Comparison of ENCODE assay signal across 31 cellular contexts in the genomic region with DNA sequence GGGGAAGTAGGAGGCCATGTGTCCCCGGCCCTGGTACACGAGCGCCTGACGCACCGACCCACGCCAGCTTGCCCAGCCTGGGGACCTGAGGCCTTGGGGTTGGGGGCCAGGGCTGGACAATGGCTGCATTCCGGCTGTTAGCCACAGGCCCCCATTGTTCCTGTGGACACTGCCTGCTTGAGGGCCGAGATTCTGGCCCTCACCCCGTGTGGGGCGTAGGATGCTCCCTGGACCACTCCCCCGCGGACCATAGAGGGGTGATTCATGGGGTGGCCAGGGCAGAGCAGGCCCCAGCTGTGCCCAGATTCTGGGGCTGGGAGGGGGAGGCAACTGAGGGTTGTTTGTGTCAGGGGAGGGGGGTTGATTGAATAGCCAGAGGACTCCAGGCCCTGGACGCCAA. TPM values are rescaled to one million over a fixed set of nuclear protein-coding genes. Genes with fewer than 3 reads are reported as not detected.
"Had no signal": no experiment of that assay in that cellular context is flagged by ENCODE, and none has a peak within 500 bp of the region (broad histone marks: within the 10 kb centered on the region; RNA-seq: fewer than 3 reads in every experiment).

No MANE protein-coding gene starts in this region.

- H3K9me3 ChIP-seq: ascending aorta, breast epithelium, colonic mucosa had no signal

- H3K4me1 ChIP-seq: colonic mucosa had no signal

- H3K36me3 ChIP-seq: ascending aorta, breast epithelium, cardiac muscle cell, colonic mucosa, WERI-Rb-1 had no signal

- H3K27ac ChIP-seq: ascending aorta, breast epithelium, cardiac muscle cell, colonic mucosa, WERI-Rb-1 had no signal

- H3K4me3 ChIP-seq: ascending aorta, breast epithelium, cardiac muscle cell, colonic mucosa had no signal

- H3K27me3 ChIP-seq: ascending aorta, breast epithelium, cardiac muscle cell had no signal

- ATAC-seq: activated CD4-positive, alpha-beta T cell treated with anti-CD3 and anti-CD28 coated beads for 36 hours; activated CD4-positive, CD25-positive, alpha-beta regulatory T cell treated with anti-CD3 and anti-CD28 coated beads, Interleukin-2, amount 50 U/mL, for 24 hours; activated CD8-positive, alpha-beta memory T cell treated with anti-CD3 and anti-CD28 coated beads, Interleukin-2, amount 10 ng/mL, durations not matched to agents 7 days and 5 days; activated CD8-positive, alpha-beta T cell treated with anti-CD3 and anti-CD28 coated beads, Interleukin-2, amount 10 ng/mL, durations not matched to agents 7 days and 5 days; esophagus mucosa; T-helper 17 cell had no signal

- DNase-seq: activated B cell treated with CpG ODN at 0.5 μM for 24 hours; activated CD4-positive, alpha-beta memory T cell treated with anti-CD3 and anti-CD28 coated beads for 36 hours; activated CD4-positive, alpha-beta T cell treated with anti-CD3 and anti-CD28 coated beads for 36 hours; activated CD4-positive, alpha-beta T cell treated with anti-CD3 and anti-CD28 coated beads, Interleukin-2, amount 10 ng/mL, durations not matched to agents 24 days and 14 days; activated CD8-positive, alpha-beta memory T cell treated with anti-CD3 and anti-CD28 coated beads, Interleukin-2, amount 10 ng/mL, durations not matched to agents 7 days and 5 days; activated CD8-positive, alpha-beta memory T cell treated with anti-CD3 and anti-CD28 coated beads, Interleukin-2, amount 50 U/mL, for 4 hours; activated CD8-positive, alpha-beta T cell treated with anti-CD3 and anti-CD28 coated beads, Interleukin-2, amount 10 ng/mL, durations not matched to agents 7 days and 5 days; activated gamma-delta T cell treated with Interleukin-2 at 50 U/mL for 16 hours; activated naive CD4-positive, alpha-beta T cell treated with anti-CD3 and anti-CD28 coated beads, Interleukin-2, amount 50 U/mL, for 16 hours; activated naive CD4-positive, alpha-beta T cell treated with Interleukin-2 at 50 U/mL for 16 hours; activated T-cell treated with anti-CD3 and anti-CD28 coated beads, Interleukin-2, amount 50 U/mL, for 1 hour; activated T-cell treated with anti-CD3 and anti-CD28 coated beads, Interleukin-2, amount 50 U/mL, for 48 hours; amygdala; central memory CD4-positive, alpha-beta T cell; cerebellar nuclear complex; colonic mucosa; effector CD8-positive, alpha-beta T cell; foreskin fibroblast; T-helper 1 cell; T-helper 17 cell; T1000; WERI-Rb-1 had no signal

- FAIRE-seq: endometrium, endothelial cell of umbilical vein, frontal cortex had no signal

RNA-seq across cellular contexts. Expression of a gene that starts 11.7 kb away (rescaled TPM):
- total RNA-seq: activated CD8-positive, alpha-beta T cell treated with anti-CD3 and anti-CD28 coated beads, Interleukin-2, amount 10 ng/mL, durations not matched to agents 7 days and 5 days; ascending aorta; colonic mucosa; endothelial cell of umbilical vein; epithelial cell of proximal tubule had no signal
- polyA plus RNA-seq: endothelial cell of umbilical vein had no signal
